Comparison of ENCODE assay signal across 18 cellular contexts in genomic region chr3:195033531-195034091, GRCh38.
DNase-seq lines count a peak whose midpoint lies in the region; ATAC-seq and TF ChIP-seq lines count a peak whose summit lies in the region.
"Had no signal": no experiment of that assay in that cellular context is flagged by ENCODE, and none has a peak within 500 bp of the region (broad histone marks: within the 10 kb centered on the region; RNA-seq: fewer than 3 reads in every experiment).

No MANE protein-coding gene starts in this region.

- H3K27ac ChIP-seq in OCI-LY3 (ENCODE audit: low read length) (no peak overlapping the region), brain microvascular endothelial cell (no peak overlapping the region)

- H3K9me3 ChIP-seq in OCI-LY3 (ENCODE audit: insufficient read depth, low read length) = no peaks in the 10 kb centered on the region
- H3K9me3 ChIP-seq: SK-N-SH had no signal

- peak overlapping the region; percentile 50 for H3K4me2 ChIP-seq in OCI-LY3 (ENCODE audit: low read length)
- H3K4me2 ChIP-seq: SK-N-SH had no signal

- H3K9ac ChIP-seq in OCI-LY3 (ENCODE audit: low read length) = no peak overlapping the region
- H3K9ac ChIP-seq: SK-N-SH had no signal

- ATAC-seq in GM21381 (IDR thresholded peaks at IDR 0.05; ENCODE audit: unreplicated experiment) = no peak
- ATAC-seq: heart right ventricle; naive thymus-derived CD4-positive, alpha-beta T cell had no signal

- H3K4me3 ChIP-seq in OCI-LY3 (ENCODE audit: low read length) (no peak overlapping the region), brain microvascular endothelial cell (ENCODE audit: low read depth, low read length) (no peak overlapping the region)
- H3K4me3 ChIP-seq: heart right ventricle had no signal

- H2AFZ ChIP-seq in OCI-LY3 (ENCODE audit: low read depth, low read length) = no peak overlapping the region

- H3K4me1 ChIP-seq in OCI-LY3 (ENCODE audit: low read length) = peaks cover 18% of the 10 kb centered on the region

- TF ChIP-seq CTCF in OCI-LY3 (IDR thresholded peaks at IDR 0.05; ENCODE audit: low read depth, low read length) = no peak
- no peak for TF ChIP-seq CTCF in brain microvascular endothelial cell (IDR thresholded peaks at IDR 0.05; ENCODE audit: low read depth, low read length, missing control alignments)

- DNase-seq in NCI-H1417 (lab: John Stamatoyannopoulos, UW) (peak in 2 of 3 experiments; percentile 37 to 76), NCI-H1417 treated with DMSO at 0.1 percent for 48 hours (lab: John Stamatoyannopoulos, UW) (no peak), glomerular visceral epithelial cell (ENCODE audit: extremely low spot score) (peak; percentile 52), renal cortical epithelial cell (ENCODE audit: low read depth) (peak; percentile 79), RKO (ENCODE audit: low spot score) (no peak), brain microvascular endothelial cell (no peak)
- DNase-seq: 8988T; activated CD4-positive, alpha-beta T cell treated with anti-CD3 and anti-CD28 coated beads, Interleukin-2, amount 50 U/mL, for 48 hours; cortex of kidney; DMS79; heart right ventricle; IMR-90; naive thymus-derived CD4-positive, alpha-beta T cell; NCI-H226; SK-N-SH; stimulated activated CD8-positive, alpha-beta memory T cell treated with anti-CD3 and anti-CD28 coated beads, Interleukin-4, amount 100 ng/mL, for 48 hours had no signal

- in situ Hi-C loops in brain microvascular endothelial cell (cut with HindIII; ENCODE audit: low pct_ligation_motif_present, low sequenced_read_pairs) = no loop called here

- no peaks in the 10 kb centered on the region for H4K20me1 ChIP-seq in OCI-LY3 (ENCODE audit: insufficient read depth, low read length)

- H3K27me3 ChIP-seq in OCI-LY3 (ENCODE audit: low read depth, low read length) (0 out of 2 replicates have a peak, but pooled peaks cover 3% of the 10 kb centered on the region), brain microvascular endothelial cell (replicated peaks) (no peaks in the 10 kb centered on the region)
- H3K27me3 ChIP-seq: heart right ventricle had no signal

- no peaks in the 10 kb centered on the region for H3K79me2 ChIP-seq in OCI-LY3 (ENCODE audit: low read length)

- no peaks in the 10 kb centered on the region for H3K36me3 ChIP-seq in OCI-LY3 (replicated peaks; ENCODE audit: low read depth, low read length)
- H3K36me3 ChIP-seq in brain microvascular endothelial cell (replicated peaks) = no peaks in the 10 kb centered on the region
- H3K36me3 ChIP-seq: heart right ventricle had no signal

Comparison
In these comparisons a context has a peak if more than half of its experiments do, and no peak if none do; other contexts are left out.
1. DNase-seq: peak in NCI-H1417 (2 of 3), glomerular visceral epithelial cell (single experiment) and renal cortical epithelial cell (single experiment); none in NCI-H1417 treated with DMSO at 0.1 percent for 48 hours (single experiment), RKO (single experiment) and brain microvascular endothelial cell (single experiment).